Comparison of ENCODE assay signal across 13 cellular contexts in genomic region chr11:66133216-66133775, GRCh38.
DNase-seq lines count a peak whose midpoint lies in the region; ATAC-seq lines count a peak whose summit lies in the region.
"Had no signal": no experiment of that assay in that cellular context is flagged by ENCODE, and none has a peak within 500 bp of the region (broad histone marks: within the 10 kb centered on the region; RNA-seq: fewer than 3 reads in every experiment).

No MANE protein-coding gene starts in this region.

- no peak for DNase-seq in CD4-positive, CD25-positive, alpha-beta regulatory T cell
- DNase-seq in DMS79 (lab: John Stamatoyannopoulos, UW) (peak; percentile 50), NCI-H82 treated with DMSO at 0.1 percent for 48 hours (lab: John Stamatoyannopoulos, UW; ENCODE audit: unreplicated experiment) (peak; percentile 20), immature natural killer cell (no peak), inferior parietal cortex (ENCODE audit: extremely low spot score) (no peak)
- DNase-seq: activated naive CD8-positive, alpha-beta T cell treated with anti-CD3 and anti-CD28 coated beads, Interleukin-2, amount 10 ng/mL, durations not matched to agents 7 days and 5 days; OCI-M1; stimulated activated CD4-positive, alpha-beta T cell treated with anti-CD3 and anti-CD28 coated beads, Interleukin-2, amount 100 ng/mL, for 24 hours; T-helper 9 cell had no signal

- H3K36me3 Mint-ChIP-seq in CD4-positive, CD25-positive, alpha-beta regulatory T cell, result peaks cover 3% of the 10 kb centered on the region
- no peaks in the 10 kb centered on the region for H3K36me3 Mint-ChIP-seq in immature natural killer cell

- peaks cover 7% of the 10 kb centered on the region for H3K4me1 ChIP-seq in CD4-positive, CD25-positive, alpha-beta regulatory T cell (ENCODE audit: control insufficient read depth, insufficient read depth, low read length, poor library complexity, severe bottlenecking)

- H3K27ac Mint-ChIP-seq in CD4-positive, CD25-positive, alpha-beta regulatory T cell, result peak overlapping the region in 2 of 3 donors; percentile 71 to 86
- H3K27ac Mint-ChIP-seq in immature natural killer cell, result peak overlapping the region in 5 of 6 donors; percentile 21 to 68 (median 34)
- H3K27ac Mint-ChIP-seq: activated naive CD8-positive, alpha-beta T cell treated with anti-CD3 and anti-CD28 coated beads, Interleukin-2, amount 10 ng/mL, durations not matched to agents 7 days and 5 days; dendritic cell treated with granulocyte-macrophage colony-stimulating factor and Interleukin-4, amounts not matched to agents 40 ng/mL and 50 ng/mL, for 4 days had no signal

- no peaks in the 10 kb centered on the region for H3K27me3 ChIP-seq in CD4-positive, CD25-positive, alpha-beta regulatory T cell (ENCODE audit: control insufficient read depth, insufficient read depth, low read length)
- H3K27me3 ChIP-seq: SJSA1 had no signal

- H3K27ac ChIP-seq in CD4-positive, CD25-positive, alpha-beta regulatory T cell (ENCODE audit: insufficient read depth, low read length, poor library complexity, severe bottlenecking), result no peak overlapping the region
- H3K27ac ChIP-seq: SJSA1 had no signal

- H3K9me3 ChIP-seq in CD4-positive, CD25-positive, alpha-beta regulatory T cell (ENCODE audit: control insufficient read depth in 2 of 2, low read length in 2 of 2), result no peaks in the 10 kb centered on the region
- H3K9me3 ChIP-seq: SJSA1 had no signal

- H3K27me3 Mint-ChIP-seq in CD4-positive, CD25-positive, alpha-beta regulatory T cell, result no peaks in the 10 kb centered on the region
- peaks cover 0 to 8% (median 0%) of the 10 kb centered on the region in 3 donors for H3K27me3 Mint-ChIP-seq in immature natural killer cell (ENCODE audit: low read depth in 3 of 3)
- H3K27me3 Mint-ChIP-seq: activated naive CD8-positive, alpha-beta T cell treated with anti-CD3 and anti-CD28 coated beads, Interleukin-2, amount 10 ng/mL, durations not matched to agents 7 days and 5 days; dendritic cell treated with granulocyte-macrophage colony-stimulating factor and Interleukin-4, amounts not matched to agents 40 ng/mL and 50 ng/mL, for 4 days had no signal

- H3K4me3 Mint-ChIP-seq in CD4-positive, CD25-positive, alpha-beta regulatory T cell, result peak overlapping the region in 1 of 4 donors; percentile 12
- H3K4me3 Mint-ChIP-seq in immature natural killer cell, result no peak overlapping the region
- H3K4me3 Mint-ChIP-seq: activated naive CD8-positive, alpha-beta T cell treated with anti-CD3 and anti-CD28 coated beads, Interleukin-2, amount 10 ng/mL, durations not matched to agents 7 days and 5 days; dendritic cell treated with granulocyte-macrophage colony-stimulating factor and Interleukin-4, amounts not matched to agents 40 ng/mL and 50 ng/mL, for 4 days had no signal

- no peak for ATAC-seq in CD4-positive, CD25-positive, alpha-beta regulatory T cell (ENCODE audit: low read depth in 2 of 2)
- ATAC-seq in GM21447 (IDR thresholded peaks at IDR 0.05; ENCODE audit: unreplicated experiment) (no peak), GM19035 (IDR thresholded peaks at IDR 0.05; ENCODE audit: unreplicated experiment) (no peak)

- H3K4me3 ChIP-seq in CD4-positive, CD25-positive, alpha-beta regulatory T cell (ENCODE audit: low read depth, low read length), result no peak overlapping the region
- H3K4me3 ChIP-seq: SJSA1 had no signal

- H3K9me3 Mint-ChIP-seq in CD4-positive, CD25-positive, alpha-beta regulatory T cell, result no peaks in the 10 kb centered on the region
- H3K9me3 Mint-ChIP-seq in immature natural killer cell, result no peaks in the 10 kb centered on the region
- H3K9me3 Mint-ChIP-seq: activated naive CD8-positive, alpha-beta T cell treated with anti-CD3 and anti-CD28 coated beads, Interleukin-2, amount 10 ng/mL, durations not matched to agents 7 days and 5 days; dendritic cell treated with granulocyte-macrophage colony-stimulating factor and Interleukin-4, amounts not matched to agents 40 ng/mL and 50 ng/mL, for 4 days had no signal

- peaks cover 28 to 90% (median 58%) of the 10 kb centered on the region in 4 donors for H3K4me1 Mint-ChIP-seq in CD4-positive, CD25-positive, alpha-beta regulatory T cell
- H3K4me1 Mint-ChIP-seq in immature natural killer cell, result peaks cover 25 to 61% of the 10 kb centered on the region in 2 donors

- H3K36me3 ChIP-seq in CD4-positive, CD25-positive, alpha-beta regulatory T cell (ENCODE audit: control insufficient read depth, insufficient read depth, low read length), result peaks cover 9% of the 10 kb centered on the region
- H3K36me3 ChIP-seq: SJSA1 had no signal

Comparison
In these comparisons a context has a peak if more than half of its experiments do, and no peak if none do; other contexts are left out.
1. DNase-seq: peak in DMS79 (single experiment) and NCI-H82 treated with DMSO at 0.1 percent for 48 hours (single experiment); none in CD4-positive, CD25-positive, alpha-beta regulatory T cell (0 of 3), immature natural killer cell (0 of 3) and inferior parietal cortex (single experiment).